ENCODE assay signal across 10 cellular contexts in genomic region chr3:149388001-149388435, GRCh38. TPM values are rescaled to one million over a fixed set of nuclear protein-coding genes. Genes with fewer than 3 reads are reported as not detected.
DNase-seq lines count a peak whose midpoint lies in the region; ATAC-seq and TF ChIP-seq lines count a peak whose summit lies in the region.
"Had no signal": no experiment of that assay in that cellular context is flagged by ENCODE, and none has a peak within 500 bp of the region (broad histone marks: within the 10 kb centered on the region; RNA-seq: fewer than 3 reads in every experiment).

No MANE protein-coding gene starts in this region.

- no peak overlapping the region for H3K4me3 ChIP-seq in AG04449 (ENCODE audit: low read depth, low read length)
- no peak overlapping the region for H3K4me3 ChIP-seq in epithelial cell of proximal tubule (ENCODE audit: low read depth, low read length)

- no peak for TF ChIP-seq CTCF in AG04449 (IDR thresholded peaks at IDR 0.05; ENCODE audit: insufficient read depth, low read length, missing control alignments)
- TF ChIP-seq CTCF in epithelial cell of proximal tubule (conservative IDR thresholded peaks at IDR 0.05; ENCODE audit: low read depth, low read length) = no peak
- no peak for TF ChIP-seq CTCF in nephron (IDR thresholded peaks at IDR 0.05; ENCODE audit: unreplicated experiment in 3 of 3)

- peaks cover 12% of the 10 kb centered on the region for H3K9me3 Mint-ChIP-seq in nephron
- H3K9me3 Mint-ChIP-seq in activated CD8-positive, alpha-beta T cell treated with anti-CD3 and anti-CD28 coated beads, Interleukin-2, amount 10 ng/mL, durations not matched to agents 7 days and 5 days (ENCODE audit: insufficient read depth) = no peaks in the 10 kb centered on the region

- peaks cover 19% of the 10 kb centered on the region for H3K4me1 Mint-ChIP-seq in nephron
- peaks cover 2% of the 10 kb centered on the region for H3K4me1 Mint-ChIP-seq in activated CD8-positive, alpha-beta T cell treated with anti-CD3 and anti-CD28 coated beads, Interleukin-2, amount 10 ng/mL, durations not matched to agents 7 days and 5 days (ENCODE audit: low read depth)

- POLR2A ChIA-PET in AG04449 (lab: Yijun Ruan, JAX) = interaction anchor here (0.6 kb wide), 1 partner anchor 98 kb away, joined by 3 read pairs; no protein-coding TSS in a partner anchor
- POLR2A ChIA-PET in activated CD8-positive, alpha-beta T cell treated with anti-CD3 and anti-CD28 coated beads, Interleukin-2, amount 10 ng/mL, durations not matched to agents 7 days and 5 days (lab: Charles Lee) = no interaction called here

- no peaks in the 10 kb centered on the region for H3K27me3 Mint-ChIP-seq in nephron (ENCODE audit: low read depth)
- H3K27me3 Mint-ChIP-seq in activated CD8-positive, alpha-beta T cell treated with anti-CD3 and anti-CD28 coated beads, Interleukin-2, amount 10 ng/mL, durations not matched to agents 7 days and 5 days (ENCODE audit: low read depth) = peaks cover 3% of the 10 kb centered on the region

- ATAC-seq in activated CD8-positive, alpha-beta T cell treated with anti-CD3 and anti-CD28 coated beads, Interleukin-2, amount 10 ng/mL, durations not matched to agents 7 days and 5 days = no peak
- ATAC-seq in GM18520 (IDR thresholded peaks at IDR 0.05; ENCODE audit: unreplicated experiment) = no peak

- peak; percentile 96 for DNase-seq in AG04449 (ENCODE audit: low read depth, low spot score)
- peak; percentile 93 for DNase-seq in M059J (ENCODE audit: low read depth)
- peak; percentile 89 for DNase-seq in epithelial cell of proximal tubule (ENCODE audit: low read depth)
- DNase-seq in activated CD8-positive, alpha-beta T cell treated with anti-CD3 and anti-CD28 coated beads, Interleukin-2, amount 10 ng/mL, durations not matched to agents 7 days and 5 days = no peak
- DNase-seq in SW480 (ENCODE audit: low spot score) = no peak
- no peak for DNase-seq in activated effector memory CD4-positive, alpha-beta T cell treated with Interleukin-2 at 50 U/mL for 16 hours
- DNase-seq: C1 segment of cervical spinal cord had no signal

- no peak overlapping the region for H3K4me3 Mint-ChIP-seq in nephron
- no peak overlapping the region for H3K4me3 Mint-ChIP-seq in activated CD8-positive, alpha-beta T cell treated with anti-CD3 and anti-CD28 coated beads, Interleukin-2, amount 10 ng/mL, durations not matched to agents 7 days and 5 days
- H3K4me3 Mint-ChIP-seq: neural crest cell had no signal

- H3K36me3 Mint-ChIP-seq in nephron (ENCODE audit: low read depth) = no peaks in the 10 kb centered on the region
- no peaks in the 10 kb centered on the region for H3K36me3 Mint-ChIP-seq in activated CD8-positive, alpha-beta T cell treated with anti-CD3 and anti-CD28 coated beads, Interleukin-2, amount 10 ng/mL, durations not matched to agents 7 days and 5 days (ENCODE audit: low read depth)

- H3K27ac Mint-ChIP-seq in nephron = peak overlapping the region in 2 of 3 experiments; percentile 91 to 93
- no peak overlapping the region for H3K27ac Mint-ChIP-seq in activated CD8-positive, alpha-beta T cell treated with anti-CD3 and anti-CD28 coated beads, Interleukin-2, amount 10 ng/mL, durations not matched to agents 7 days and 5 days

- CTCF ChIA-PET in AG04449 (lab: Yijun Ruan, JAX) = interaction anchor here (0.7 to 1.2 kb wide), 6 partner anchors 10 to 434 kb away, joined by 3 to 5 read pairs (median 3); no protein-coding TSS in a partner anchor
- CTCF ChIA-PET in activated CD8-positive, alpha-beta T cell treated with anti-CD3 and anti-CD28 coated beads, Interleukin-2, amount 10 ng/mL, durations not matched to agents 7 days and 5 days (lab: Charles Lee) = no interaction called here

RNA-seq across cellular contexts. Expression of gene TM4SF1, which starts 10.6 kb away (rescaled TPM):
- total RNA-seq in M059J (2014; rRNA removed; shearing (Covaris generic)) = 188 and 207 TPM in 2 replicates
- 304 and 345 TPM in 2 replicates for total RNA-seq in epithelial cell of proximal tubule
- total RNA-seq in activated CD8-positive, alpha-beta T cell treated with anti-CD3 and anti-CD28 coated beads, Interleukin-2, amount 10 ng/mL, durations not matched to agents 7 days and 5 days = not detected
- total RNA-seq: neural crest cell had no signal

RNA-seq across cellular contexts. Expression of gene TM4SF18, which starts 54.6 kb away (rescaled TPM):
- 19.7 and 25.4 TPM in 2 replicates for total RNA-seq in M059J (2014; rRNA removed; shearing (Covaris generic))
- total RNA-seq in epithelial cell of proximal tubule = 1.4 TPM in 2 replicates
- not detected for total RNA-seq in activated CD8-positive, alpha-beta T cell treated with anti-CD3 and anti-CD28 coated beads, Interleukin-2, amount 10 ng/mL, durations not matched to agents 7 days and 5 days
- total RNA-seq: neural crest cell had no signal

Comparison
In these comparisons a context has a peak if more than half of its experiments do, and no peak if none do; other contexts are left out.
1. DNase-seq: peak in AG04449 (single experiment), M059J (single experiment) and epithelial cell of proximal tubule (single experiment); none in activated CD8-positive, alpha-beta T cell treated with anti-CD3 and anti-CD28 coated beads, Interleukin-2, amount 10 ng/mL, durations not matched to agents 7 days and 5 days (single experiment), SW480 (single experiment) and activated effector memory CD4-positive, alpha-beta T cell treated with Interleukin-2 at 50 U/mL for 16 hours (single experiment).
2. RNA of gene TM4SF1, which starts 10.6 kb away (total RNA-seq): 304 to 345 TPM in epithelial cell of proximal tubule and 188 to 207 TPM in M059J; not detected in activated CD8-positive, alpha-beta T cell treated with anti-CD3 and anti-CD28 coated beads, Interleukin-2, amount 10 ng/mL, durations not matched to agents 7 days and 5 days; every median in the first group is over 100 times any median in the second.